In the genomic region with DNA sequence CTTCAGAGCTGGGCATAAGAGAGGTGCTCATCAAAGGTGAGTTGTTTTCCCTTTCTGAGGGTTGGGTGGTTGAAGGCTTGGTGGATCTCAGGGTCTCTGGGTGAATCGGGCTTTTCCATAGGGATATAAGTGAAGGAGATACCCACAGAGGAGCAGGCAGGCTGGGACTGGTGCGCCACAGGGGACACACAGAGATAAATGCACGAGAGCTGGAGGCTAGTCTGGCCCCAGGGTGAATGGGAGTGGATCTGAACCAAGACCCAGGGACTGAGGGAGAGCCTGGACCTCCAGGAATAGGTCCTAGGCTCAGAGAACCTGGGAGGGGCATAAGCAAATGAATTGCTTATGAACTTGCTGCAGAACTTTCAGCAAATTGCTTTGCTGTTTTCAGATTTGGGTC, we compare ENCODE assay signal across 21 cellular contexts.
A peak's percentile ranks its signal among the peaks of the same experiment; 100 is the strongest.
DNase-seq lines count a peak whose midpoint lies in the region; ATAC-seq, FAIRE-seq and TF ChIP-seq lines count a peak whose summit lies in the region.
"Had no signal": no experiment of that assay in that cellular context is flagged by ENCODE, and none has a peak within 500 bp of the region (broad histone marks: within the 10 kb centered on the region; RNA-seq: fewer than 3 reads in every experiment).

No MANE protein-coding gene starts in this region.

- H3K4me3 Mint-ChIP-seq in activated CD4-positive, alpha-beta T cell treated with anti-CD3 and anti-CD28 coated beads, Interleukin-2, amount 10 ng/mL, durations not matched to agents 24 days and 14 days: no peak overlapping the region
- H3K4me3 Mint-ChIP-seq in memory B cell: no peak overlapping the region
- H3K4me3 Mint-ChIP-seq: B cell; CD4-positive, alpha-beta T cell; CD8-positive, alpha-beta T cell had no signal

- no peak for TF ChIP-seq POLR2A in GM12892 (IDR thresholded peaks at IDR 0.05; ENCODE audit: low read depth, low read length)

- peaks cover 2% of the 10 kb centered on the region for H3K27me3 Mint-ChIP-seq in activated CD4-positive, alpha-beta T cell treated with anti-CD3 and anti-CD28 coated beads, Interleukin-2, amount 10 ng/mL, durations not matched to agents 24 days and 14 days
- no peaks in the 10 kb centered on the region for H3K27me3 Mint-ChIP-seq in memory B cell
- H3K27me3 Mint-ChIP-seq: B cell; CD4-positive, alpha-beta T cell had no signal

- H3K27ac ChIP-seq in caudate nucleus (ENCODE audit: low read depth, low read length): no peak overlapping the region
- H3K27ac ChIP-seq: 22Rv1; A549; BLaER1 treated with 17β-estradiol and CSF1 and Interleukin-3, amounts not matched to agents 10 nM and 100 nM; C4-2B had no signal

- no peak overlapping the region for H3K27ac Mint-ChIP-seq in activated CD4-positive, alpha-beta T cell treated with anti-CD3 and anti-CD28 coated beads, Interleukin-2, amount 10 ng/mL, durations not matched to agents 24 days and 14 days
- H3K27ac Mint-ChIP-seq in memory B cell: peak overlapping the region; percentile 37
- H3K27ac Mint-ChIP-seq: CD4-positive, alpha-beta T cell; CD8-positive, alpha-beta T cell had no signal

- no peak for FAIRE-seq in GM12892 (lab: Jason Lieb, UNC)
- FAIRE-seq: A549, D721Med, G401.6, GM12891, GM19239 had no signal

- intact Hi-C loops in activated CD4-positive, alpha-beta T cell treated with anti-CD3 and anti-CD28 coated beads, Interleukin-2, amount 10 ng/mL, durations not matched to agents 24 days and 14 days (cut with micrococcal nuclease): no loop called here

- no peaks in the 10 kb centered on the region for H3K36me3 Mint-ChIP-seq in activated CD4-positive, alpha-beta T cell treated with anti-CD3 and anti-CD28 coated beads, Interleukin-2, amount 10 ng/mL, durations not matched to agents 24 days and 14 days (ENCODE audit: low read depth)
- peaks cover 53% of the 10 kb centered on the region for H3K36me3 Mint-ChIP-seq in memory B cell
- H3K36me3 Mint-ChIP-seq: CD8-positive, alpha-beta T cell had no signal

- ATAC-seq in memory B cell (ENCODE audit: low read depth): no peak
- ATAC-seq: A549; CD8-positive, alpha-beta T cell had no signal

- H3K4me1 Mint-ChIP-seq in activated CD4-positive, alpha-beta T cell treated with anti-CD3 and anti-CD28 coated beads, Interleukin-2, amount 10 ng/mL, durations not matched to agents 24 days and 14 days: no peaks in the 10 kb centered on the region
- H3K4me1 Mint-ChIP-seq in memory B cell: peaks cover 8% of the 10 kb centered on the region
- H3K4me1 Mint-ChIP-seq: B cell had no signal

- no peaks in the 10 kb centered on the region for H3K9me3 Mint-ChIP-seq in activated CD4-positive, alpha-beta T cell treated with anti-CD3 and anti-CD28 coated beads, Interleukin-2, amount 10 ng/mL, durations not matched to agents 24 days and 14 days
- H3K9me3 Mint-ChIP-seq in memory B cell: no peaks in the 10 kb centered on the region
- H3K9me3 Mint-ChIP-seq: CD4-positive, alpha-beta T cell; CD8-positive, alpha-beta T cell had no signal

- DNase-seq in activated CD4-positive, alpha-beta T cell treated with anti-CD3 and anti-CD28 coated beads, Interleukin-2, amount 10 ng/mL, durations not matched to agents 24 days and 14 days: peak; percentile 23
- DNase-seq in activated CD4-positive, alpha-beta T cell treated with anti-CD3 and anti-CD28 coated beads, Interleukin-2, amount 50 U/mL, for 1 hour: no peak
- no peak for DNase-seq in memory B cell (ENCODE audit: low spot score in 2 of 2)
- DNase-seq in GM12892 (ENCODE audit: insufficient read length): no peak
- DNase-seq in caudate nucleus (lab: John Stamatoyannopoulos, UW): no peak
- DNase-seq: AML-193; Caco-2; Calu3; CD4-positive, alpha-beta T cell; CD8-positive, alpha-beta T cell; DMS79 treated with DMSO at 0.1 percent for 48 hours; GF-D8 had no signal
